Comparison of ENCODE assay signal across 1 cellular context in the genomic region with DNA sequence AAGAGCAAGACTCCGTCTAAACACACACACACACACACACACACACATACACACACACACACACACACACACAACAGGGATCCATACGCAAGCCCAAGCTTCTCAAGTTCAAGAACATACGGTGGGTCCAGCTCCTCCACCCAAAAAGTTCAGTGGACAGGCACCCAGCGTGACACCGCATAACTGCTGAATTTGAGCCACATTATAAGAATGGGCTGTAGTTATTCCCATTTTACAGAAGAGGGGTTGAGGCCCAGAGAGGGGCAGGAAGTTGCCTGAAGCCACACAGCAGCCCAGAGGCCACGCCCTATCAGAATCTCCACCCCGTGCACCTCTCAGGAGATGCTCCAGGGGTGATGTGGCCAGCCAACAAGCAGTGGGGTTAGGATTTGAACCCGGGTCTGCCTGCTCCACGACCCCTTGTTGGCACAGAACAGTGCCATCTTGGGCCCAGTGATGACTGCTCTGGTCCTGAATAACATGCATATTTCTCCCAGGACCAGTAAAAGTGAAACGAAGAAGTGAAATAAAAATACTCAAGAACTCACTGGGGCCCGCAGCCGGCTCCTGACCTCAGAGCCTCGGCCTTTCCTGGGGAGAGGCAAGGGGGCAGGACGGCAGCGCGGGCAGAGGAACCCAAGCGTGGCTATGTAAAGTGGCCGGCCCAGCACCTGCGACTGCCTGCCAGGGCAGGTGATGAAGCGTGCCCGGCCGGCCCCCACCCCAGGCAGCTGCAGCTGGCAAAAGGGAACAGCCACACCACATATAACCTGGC.
A peak's percentile ranks its signal among the peaks of the same experiment; 100 is the strongest.
TF ChIP-seq lines count a peak whose summit lies in the region.

No MANE protein-coding gene starts in this region.

TF ChIP-seq in K562, 482 proteins besides CTCF, POLR2A, EP300 and RAD21 (continued from another document):
- TF ChIP-seq, protein P1, sequence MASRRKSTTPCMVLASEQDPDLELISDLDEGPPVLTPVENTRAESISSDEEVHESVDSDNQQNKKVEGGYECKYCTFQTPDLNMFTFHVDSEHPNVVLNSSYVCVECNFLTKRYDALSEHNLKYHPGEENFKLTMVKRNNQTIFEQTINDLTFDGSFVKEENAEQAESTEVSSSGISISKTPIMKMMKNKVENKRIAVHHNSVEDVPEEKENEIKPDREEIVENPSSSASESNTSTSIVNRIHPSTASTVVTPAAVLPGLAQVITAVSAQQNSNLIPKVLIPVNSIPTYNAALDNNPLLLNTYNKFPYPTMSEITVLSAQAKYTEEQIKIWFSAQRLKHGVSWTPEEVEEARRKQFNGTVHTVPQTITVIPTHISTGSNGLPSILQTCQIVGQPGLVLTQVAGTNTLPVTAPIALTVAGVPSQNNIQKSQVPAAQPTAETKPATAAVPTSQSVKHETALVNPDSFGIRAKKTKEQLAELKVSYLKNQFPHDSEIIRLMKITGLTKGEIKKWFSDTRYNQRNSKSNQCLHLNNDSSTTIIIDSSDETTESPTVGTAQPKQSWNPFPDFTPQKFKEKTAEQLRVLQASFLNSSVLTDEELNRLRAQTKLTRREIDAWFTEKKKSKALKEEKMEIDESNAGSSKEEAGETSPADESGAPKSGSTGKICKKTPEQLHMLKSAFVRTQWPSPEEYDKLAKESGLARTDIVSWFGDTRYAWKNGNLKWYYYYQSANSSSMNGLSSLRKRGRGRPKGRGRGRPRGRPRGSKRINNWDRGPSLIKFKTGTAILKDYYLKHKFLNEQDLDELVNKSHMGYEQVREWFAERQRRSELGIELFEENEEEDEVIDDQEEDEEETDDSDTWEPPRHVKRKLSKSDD (conservative IDR thresholded peaks at IDR 0.05; ENCODE audit: low read length), result no peak
- TF ChIP-seq PHF8 (IDR thresholded peaks at IDR 0.05; ENCODE audit: borderline replicate concordance, low read length) (no peak), TCF15 (CRISPR knock-in tag; IDR thresholded peaks at IDR 0.05) (no peak), IFI16 (CRISPR knock-in tag; IDR thresholded peaks at IDR 0.05) (no peak), CHD4 (IDR thresholded peaks at IDR 0.05; ENCODE audit: insufficient read depth, insufficient replicate concordance, low read depth, low read length, poor library complexity, severe bottlenecking) (no peak), SRSF7 (optimal IDR thresholded peaks at IDR 0.05; ENCODE audit: low read depth, low read length) (no peak), ILK (tag; IDR thresholded peaks at IDR 0.05; ENCODE audit: borderline replicate concordance, low read depth) (no peak), MCM3 (IDR thresholded peaks at IDR 0.05) (peak; percentile 51; the same call in 1 of the 2 replicates), ZNF707 (CRISPR knock-in tag; conservative IDR thresholded peaks at IDR 0.05) (no peak), HDGF (IDR thresholded peaks at IDR 0.05) (0 out of 2 replicates have a peak, but pooled peaks have one; percentile 29), PURB (CRISPR knock-in tag; IDR thresholded peaks at IDR 0.05; ENCODE audit: low read depth) (no peak), SIX5 (IDR thresholded peaks at IDR 0.05; ENCODE audit: borderline replicate concordance in 1 of 2, insufficient read depth in 1 of 2, low read depth in 1 of 2, low read length in 2 of 2) (no peak), CEBPG (CRISPR knock-in tag; IDR thresholded peaks at IDR 0.05) (no peak), CEBPG (tag; conservative IDR thresholded peaks at IDR 0.05 in 1 of 2, IDR thresholded peaks at IDR 0.05 in 1 of 2) (no peak), RFX1 (IDR thresholded peaks at IDR 0.05) (no peak), FOXJ3 (CRISPR knock-in tag; IDR thresholded peaks at IDR 0.05) (no peak), ZNF408 (CRISPR knock-in tag; IDR thresholded peaks at IDR 0.05; ENCODE audit: low read depth) (no peak), HNRNPUL1 (IDR thresholded peaks at IDR 0.05; ENCODE audit: low read length) (no peak), PTBP1 (IDR thresholded peaks at IDR 0.05; ENCODE audit: low read depth, low read length) (peak; percentile 82; the same call in 1 of the 2 replicates), NFIX (CRISPR knock-in tag; IDR thresholded peaks at IDR 0.05; ENCODE audit: low read depth) (no peak), ETV1 (tag; conservative IDR thresholded peaks at IDR 0.05; ENCODE audit: low read depth) (no peak), ZNF830 (CRISPR knock-in tag; IDR thresholded peaks at IDR 0.05) (no peak), IRF2 (CRISPR knock-in tag; IDR thresholded peaks at IDR 0.05) (no peak), POU5F1 (IDR thresholded peaks at IDR 0.05; ENCODE audit: borderline replicate concordance, low read depth, low read length, partially characterized antibody) (no peak), MTF1 (CRISPR knock-in tag; IDR thresholded peaks at IDR 0.05; ENCODE audit: borderline replicate concordance) (no peak), PPARD (CRISPR knock-in tag; IDR thresholded peaks at IDR 0.05) (no peak), ATF3 (IDR thresholded peaks at IDR 0.05) (no peak), ATF3 (CRISPR knock-in tag; conservative IDR thresholded peaks at IDR 0.05) (no peak)
- TF ChIP-seq, protein P2, sequence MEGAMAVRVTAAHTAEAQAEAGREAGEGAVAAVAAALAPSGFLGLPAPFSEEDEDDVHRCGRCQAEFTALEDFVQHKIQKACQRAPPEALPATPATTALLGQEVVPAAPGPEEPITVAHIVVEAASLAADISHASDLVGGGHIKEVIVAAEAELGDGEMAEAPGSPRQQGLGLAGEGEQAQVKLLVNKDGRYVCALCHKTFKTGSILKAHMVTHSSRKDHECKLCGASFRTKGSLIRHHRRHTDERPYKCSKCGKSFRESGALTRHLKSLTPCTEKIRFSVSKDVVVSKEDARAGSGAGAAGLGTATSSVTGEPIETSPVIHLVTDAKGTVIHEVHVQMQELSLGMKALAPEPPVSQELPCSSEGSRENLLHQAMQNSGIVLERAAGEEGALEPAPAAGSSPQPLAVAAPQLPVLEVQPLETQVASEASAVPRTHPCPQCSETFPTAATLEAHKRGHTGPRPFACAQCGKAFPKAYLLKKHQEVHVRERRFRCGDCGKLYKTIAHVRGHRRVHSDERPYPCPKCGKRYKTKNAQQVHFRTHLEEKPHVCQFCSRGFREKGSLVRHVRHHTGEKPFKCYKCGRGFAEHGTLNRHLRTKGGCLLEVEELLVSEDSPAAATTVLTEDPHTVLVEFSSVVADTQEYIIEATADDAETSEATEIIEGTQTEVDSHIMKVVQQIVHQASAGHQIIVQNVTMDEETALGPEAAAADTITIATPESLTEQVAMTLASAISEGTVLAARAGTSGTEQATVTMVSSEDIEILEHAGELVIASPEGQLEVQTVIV (CRISPR knock-in tag; IDR thresholded peaks at IDR 0.05; ENCODE audit: borderline replicate concordance), result no peak
- TF ChIP-seq, protein P3, sequence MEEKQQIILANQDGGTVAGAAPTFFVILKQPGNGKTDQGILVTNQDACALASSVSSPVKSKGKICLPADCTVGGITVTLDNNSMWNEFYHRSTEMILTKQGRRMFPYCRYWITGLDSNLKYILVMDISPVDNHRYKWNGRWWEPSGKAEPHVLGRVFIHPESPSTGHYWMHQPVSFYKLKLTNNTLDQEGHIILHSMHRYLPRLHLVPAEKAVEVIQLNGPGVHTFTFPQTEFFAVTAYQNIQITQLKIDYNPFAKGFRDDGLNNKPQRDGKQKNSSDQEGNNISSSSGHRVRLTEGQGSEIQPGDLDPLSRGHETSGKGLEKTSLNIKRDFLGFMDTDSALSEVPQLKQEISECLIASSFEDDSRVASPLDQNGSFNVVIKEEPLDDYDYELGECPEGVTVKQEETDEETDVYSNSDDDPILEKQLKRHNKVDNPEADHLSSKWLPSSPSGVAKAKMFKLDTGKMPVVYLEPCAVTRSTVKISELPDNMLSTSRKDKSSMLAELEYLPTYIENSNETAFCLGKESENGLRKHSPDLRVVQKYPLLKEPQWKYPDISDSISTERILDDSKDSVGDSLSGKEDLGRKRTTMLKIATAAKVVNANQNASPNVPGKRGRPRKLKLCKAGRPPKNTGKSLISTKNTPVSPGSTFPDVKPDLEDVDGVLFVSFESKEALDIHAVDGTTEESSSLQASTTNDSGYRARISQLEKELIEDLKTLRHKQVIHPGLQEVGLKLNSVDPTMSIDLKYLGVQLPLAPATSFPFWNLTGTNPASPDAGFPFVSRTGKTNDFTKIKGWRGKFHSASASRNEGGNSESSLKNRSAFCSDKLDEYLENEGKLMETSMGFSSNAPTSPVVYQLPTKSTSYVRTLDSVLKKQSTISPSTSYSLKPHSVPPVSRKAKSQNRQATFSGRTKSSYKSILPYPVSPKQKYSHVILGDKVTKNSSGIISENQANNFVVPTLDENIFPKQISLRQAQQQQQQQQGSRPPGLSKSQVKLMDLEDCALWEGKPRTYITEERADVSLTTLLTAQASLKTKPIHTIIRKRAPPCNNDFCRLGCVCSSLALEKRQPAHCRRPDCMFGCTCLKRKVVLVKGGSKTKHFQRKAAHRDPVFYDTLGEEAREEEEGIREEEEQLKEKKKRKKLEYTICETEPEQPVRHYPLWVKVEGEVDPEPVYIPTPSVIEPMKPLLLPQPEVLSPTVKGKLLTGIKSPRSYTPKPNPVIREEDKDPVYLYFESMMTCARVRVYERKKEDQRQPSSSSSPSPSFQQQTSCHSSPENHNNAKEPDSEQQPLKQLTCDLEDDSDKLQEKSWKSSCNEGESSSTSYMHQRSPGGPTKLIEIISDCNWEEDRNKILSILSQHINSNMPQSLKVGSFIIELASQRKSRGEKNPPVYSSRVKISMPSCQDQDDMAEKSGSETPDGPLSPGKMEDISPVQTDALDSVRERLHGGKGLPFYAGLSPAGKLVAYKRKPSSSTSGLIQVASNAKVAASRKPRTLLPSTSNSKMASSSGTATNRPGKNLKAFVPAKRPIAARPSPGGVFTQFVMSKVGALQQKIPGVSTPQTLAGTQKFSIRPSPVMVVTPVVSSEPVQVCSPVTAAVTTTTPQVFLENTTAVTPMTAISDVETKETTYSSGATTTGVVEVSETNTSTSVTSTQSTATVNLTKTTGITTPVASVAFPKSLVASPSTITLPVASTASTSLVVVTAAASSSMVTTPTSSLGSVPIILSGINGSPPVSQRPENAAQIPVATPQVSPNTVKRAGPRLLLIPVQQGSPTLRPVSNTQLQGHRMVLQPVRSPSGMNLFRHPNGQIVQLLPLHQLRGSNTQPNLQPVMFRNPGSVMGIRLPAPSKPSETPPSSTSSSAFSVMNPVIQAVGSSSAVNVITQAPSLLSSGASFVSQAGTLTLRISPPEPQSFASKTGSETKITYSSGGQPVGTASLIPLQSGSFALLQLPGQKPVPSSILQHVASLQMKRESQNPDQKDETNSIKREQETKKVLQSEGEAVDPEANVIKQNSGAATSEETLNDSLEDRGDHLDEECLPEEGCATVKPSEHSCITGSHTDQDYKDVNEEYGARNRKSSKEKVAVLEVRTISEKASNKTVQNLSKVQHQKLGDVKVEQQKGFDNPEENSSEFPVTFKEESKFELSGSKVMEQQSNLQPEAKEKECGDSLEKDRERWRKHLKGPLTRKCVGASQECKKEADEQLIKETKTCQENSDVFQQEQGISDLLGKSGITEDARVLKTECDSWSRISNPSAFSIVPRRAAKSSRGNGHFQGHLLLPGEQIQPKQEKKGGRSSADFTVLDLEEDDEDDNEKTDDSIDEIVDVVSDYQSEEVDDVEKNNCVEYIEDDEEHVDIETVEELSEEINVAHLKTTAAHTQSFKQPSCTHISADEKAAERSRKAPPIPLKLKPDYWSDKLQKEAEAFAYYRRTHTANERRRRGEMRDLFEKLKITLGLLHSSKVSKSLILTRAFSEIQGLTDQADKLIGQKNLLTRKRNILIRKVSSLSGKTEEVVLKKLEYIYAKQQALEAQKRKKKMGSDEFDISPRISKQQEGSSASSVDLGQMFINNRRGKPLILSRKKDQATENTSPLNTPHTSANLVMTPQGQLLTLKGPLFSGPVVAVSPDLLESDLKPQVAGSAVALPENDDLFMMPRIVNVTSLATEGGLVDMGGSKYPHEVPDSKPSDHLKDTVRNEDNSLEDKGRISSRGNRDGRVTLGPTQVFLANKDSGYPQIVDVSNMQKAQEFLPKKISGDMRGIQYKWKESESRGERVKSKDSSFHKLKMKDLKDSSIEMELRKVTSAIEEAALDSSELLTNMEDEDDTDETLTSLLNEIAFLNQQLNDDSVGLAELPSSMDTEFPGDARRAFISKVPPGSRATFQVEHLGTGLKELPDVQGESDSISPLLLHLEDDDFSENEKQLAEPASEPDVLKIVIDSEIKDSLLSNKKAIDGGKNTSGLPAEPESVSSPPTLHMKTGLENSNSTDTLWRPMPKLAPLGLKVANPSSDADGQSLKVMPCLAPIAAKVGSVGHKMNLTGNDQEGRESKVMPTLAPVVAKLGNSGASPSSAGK (IDR thresholded peaks at IDR 0.05), result no peak
